ENCODE assay signal across 20 cellular contexts in genomic region chr2:161044095-161044874, GRCh38.
A peak's percentile ranks its signal among the peaks of the same experiment; 100 is the strongest.
DNase-seq lines count a peak whose midpoint lies in the region; ATAC-seq and TF ChIP-seq lines count a peak whose summit lies in the region.
"Had no signal": no experiment of that assay in that cellular context is flagged by ENCODE, and none has a peak within 500 bp of the region (broad histone marks: within the 10 kb centered on the region; RNA-seq: fewer than 3 reads in every experiment).

No MANE protein-coding gene starts in this region.

- WGBS in mesendoderm (ENCODE audit: extremely low coverage, insufficient coverage, low lambda C conversion rate) = no CpG with 5 or more reads among the region's 6 CpGs

- H3K36me3 ChIP-seq in ACC112 (ENCODE audit: insufficient read depth, low read length) (no peaks in the 10 kb centered on the region), mesendoderm (ENCODE audit: control insufficient read depth, insufficient read depth, low read length) (no peaks in the 10 kb centered on the region)

- H3K27ac ChIP-seq in ACC112 (ENCODE audit: low read depth, low read length) (no peak overlapping the region), mesendoderm (ENCODE audit: low read depth, low read length) (no peak overlapping the region)
- H3K27ac ChIP-seq: SK-N-MC had no signal

- H3K4me1 ChIP-seq in ACC112 (ENCODE audit: control insufficient read depth, insufficient read depth, low read length, unreplicated experiment) (no peaks in the 10 kb centered on the region), mesendoderm (ENCODE audit: control insufficient read depth, low read depth, low read length) (no peaks in the 10 kb centered on the region)

- H3K4me3 ChIP-seq in ACC112 (ENCODE audit: low read depth, low read length) (no peak overlapping the region), fibroblast of mammary gland (ENCODE audit: control insufficient read depth, low read depth, low read length) (no peak overlapping the region), mesendoderm (ENCODE audit: low read length) (no peak overlapping the region)
- H3K4me3 ChIP-seq: lung, SK-N-MC had no signal

- H3K4ac ChIP-seq in mesendoderm (ENCODE audit: low read depth, low read length) = no peak overlapping the region

- no peaks in the 10 kb centered on the region for H3K79me2 ChIP-seq in ACC112 (ENCODE audit: control insufficient read depth, insufficient read depth, low read length, unreplicated experiment)
- H3K79me2 ChIP-seq in mesendoderm (ENCODE audit: control insufficient read depth, insufficient read depth, low read length) = no peaks in the 10 kb centered on the region

- no peak for TF ChIP-seq CTCF in fibroblast of mammary gland (conservative IDR thresholded peaks at IDR 0.05; ENCODE audit: control insufficient read depth, insufficient read depth, low read depth, low read length)

- no peak overlapping the region for H2AK5ac ChIP-seq in mesendoderm (ENCODE audit: low read length)

- H3K18ac ChIP-seq in mesendoderm (ENCODE audit: low read length) = no peak overlapping the region

- H2BK5ac ChIP-seq in mesendoderm (ENCODE audit: low read length) = no peak overlapping the region

- no peak overlapping the region for H4K5ac ChIP-seq in mesendoderm (ENCODE audit: low read length)

- H3K56ac ChIP-seq in mesendoderm (ENCODE audit: low read length) = no peak overlapping the region

- H3K23ac ChIP-seq in mesendoderm (ENCODE audit: low read length) = no peak overlapping the region

- H3K27me3 ChIP-seq in ACC112 (ENCODE audit: insufficient read depth, low read length) (no peaks in the 10 kb centered on the region; the same call in 1 of the 2 replicates), mesendoderm (ENCODE audit: insufficient read depth, low read length, poor library complexity) (no peaks in the 10 kb centered on the region)

- peak; percentile 30 for DNase-seq in H4 (ENCODE audit: low spot score)
- DNase-seq in fibroblast of mammary gland (ENCODE audit: low read depth) = peak; percentile 72
- no peak for DNase-seq in sciatic nerve (ENCODE audit: low spot score)
- no peak for DNase-seq in NCI-H2227 (lab: John Stamatoyannopoulos, UW; ENCODE audit: unreplicated experiment)
- DNase-seq in mesendoderm = no peak
- DNase-seq: activated CD4-positive, alpha-beta T cell treated with anti-CD3 and anti-CD28 coated beads for 4 hours; amniotic stem cell; effector memory CD4-positive, alpha-beta T cell; naive thymus-derived CD4-positive, alpha-beta T cell; NCI-H187; NCI-H524; OCI-M1; posterior cingulate gyrus; stimulated activated CD4-positive, alpha-beta T cell treated with anti-CD3 and anti-CD28 coated beads, Interleukin-12 subunit alpha, Interleukin-12 subunit beta, amount 100 ng/mL, for 4 hours had no signal

- intact Hi-C loops in sciatic nerve (cut with DNase I) = no loop called here

- no peak overlapping the region for H4K8ac ChIP-seq in mesendoderm (ENCODE audit: low read depth, low read length)

- ATAC-seq in sciatic nerve (peak; percentile 79), HG03460 (IDR thresholded peaks at IDR 0.05; ENCODE audit: unreplicated experiment) (no peak), HG02970 (IDR thresholded peaks at IDR 0.05; ENCODE audit: low FRiP score, unreplicated experiment) (no peak)
- ATAC-seq: naive thymus-derived CD4-positive, alpha-beta T cell; stimulated activated effector memory CD8-positive, alpha-beta T cell treated with anti-CD3 and anti-CD28 coated beads, Interleukin-12 subunit alpha, Interleukin-12 subunit beta, amount 100 ng/mL, for 72 hours had no signal

- H2AFZ ChIP-seq in ACC112 (ENCODE audit: low read length, unreplicated experiment) = peak overlapping the region; percentile 8

- H3K9ac ChIP-seq in mesendoderm (ENCODE audit: low read length) = no peak overlapping the region

- no peak overlapping the region for H2BK15ac ChIP-seq in mesendoderm (replicated peaks; ENCODE audit: low read depth)

- no peak overlapping the region for H2BK120ac ChIP-seq in mesendoderm (ENCODE audit: low read depth, low read length)

- H3K4me2 ChIP-seq in mesendoderm (ENCODE audit: low read length) = no peak overlapping the region

- H3K79me1 ChIP-seq in mesendoderm (ENCODE audit: low read length) = no peaks in the 10 kb centered on the region

Comparison
In these comparisons a context has a peak if more than half of its experiments do, and no peak if none do; other contexts are left out.
1. DNase-seq: peak in H4 (single experiment) and fibroblast of mammary gland (single experiment); none in sciatic nerve (single experiment), NCI-H2227 (single experiment) and mesendoderm (single experiment).